In genomic region chr17:7561028-7561575, GRCh38 we compare ENCODE assay signal across 1 cellular context.
TF ChIP-seq lines count a peak whose summit lies in the region.

No MANE protein-coding gene starts in this region.

TF ChIP-seq in HEK293, 187 proteins besides CTCF, POLR2A, EP300 and RAD21 (continued from another document):
- TF ChIP-seq KLF16 (tag by site-specific recombination; IDR thresholded peaks at IDR 0.05) (peak; percentile 49; the same call in 1 of the 2 replicates), ZNF777 (tag by site-specific recombination; IDR thresholded peaks at IDR 0.05; ENCODE audit: borderline replicate concordance) (peak; percentile 28; the same call in 1 of the 2 replicates), ZNF335 (tag by site-specific recombination; conservative IDR thresholded peaks at IDR 0.05) (peak; percentile 48), ZNF423 (tag by site-specific recombination; IDR thresholded peaks at IDR 0.05) (no peak), ZBTB8A (tag by site-specific recombination; IDR thresholded peaks at IDR 0.05) (peak; percentile 65), HOXD13 (CRISPR knock-in tag; IDR thresholded peaks at IDR 0.05; ENCODE audit: borderline replicate concordance) (no peak), GLIS1 (tag by site-specific recombination; IDR thresholded peaks at IDR 0.05) (peak; percentile 39), ZNF341 (tag by site-specific recombination; IDR thresholded peaks at IDR 0.05; ENCODE audit: low read depth) (peak; percentile 62; the same call in 1 of the 2 replicates), ZBTB7A (tag by site-specific recombination; IDR thresholded peaks at IDR 0.05; ENCODE audit: low read depth) (no peak), ZBTB20 (tag by site-specific recombination; IDR thresholded peaks at IDR 0.05) (no peak; the same call in 1 of the 2 replicates), ZNF654 (tag by site-specific recombination; IDR thresholded peaks at IDR 0.05; ENCODE audit: low read depth) (peak; percentile 93), ZNF169 (tag by site-specific recombination; IDR thresholded peaks at IDR 0.05) (no peak), KLF9 (tag by site-specific recombination; IDR thresholded peaks at IDR 0.05; ENCODE audit: low read depth) (peak; percentile 80), KLF10 (tag by site-specific recombination; IDR thresholded peaks at IDR 0.05) (peak; percentile 33; the same call in 1 of the 2 replicates), ZNF600 (tag by site-specific recombination; IDR thresholded peaks at IDR 0.05) (0 out of 2 replicates have a peak, but pooled peaks have one; percentile 10), ZNF692 (tag by site-specific recombination; IDR thresholded peaks at IDR 0.05) (peak; percentile 99), FEZF1 (tag by site-specific recombination; IDR thresholded peaks at IDR 0.05) (no peak), ZNF660 (tag by site-specific recombination; IDR thresholded peaks at IDR 0.05) (peak; percentile 63; the same call in 1 of the 2 replicates), ZNF2 (tag by site-specific recombination; IDR thresholded peaks at IDR 0.05) (peak; percentile 29; the same call in 1 of the 2 replicates), ZNF394 (tag by site-specific recombination; IDR thresholded peaks at IDR 0.05; ENCODE audit: borderline replicate concordance) (no peak; the same call in 1 of the 2 replicates), ZSCAN30 (tag by site-specific recombination; IDR thresholded peaks at IDR 0.05) (peak; percentile 73; the same call in 1 of the 2 replicates), MYNN (tag by site-specific recombination; IDR thresholded peaks at IDR 0.05; ENCODE audit: borderline replicate concordance) (no peak), ZNF830 (tag by site-specific recombination; IDR thresholded peaks at IDR 0.05; ENCODE audit: low read depth) (no peak), ZFP69B (tag by site-specific recombination; IDR thresholded peaks at IDR 0.05) (peak; percentile 99), ZNF843 (tag by site-specific recombination; IDR thresholded peaks at IDR 0.05) (no peak)
- TF ChIP-seq, protein P1, sequence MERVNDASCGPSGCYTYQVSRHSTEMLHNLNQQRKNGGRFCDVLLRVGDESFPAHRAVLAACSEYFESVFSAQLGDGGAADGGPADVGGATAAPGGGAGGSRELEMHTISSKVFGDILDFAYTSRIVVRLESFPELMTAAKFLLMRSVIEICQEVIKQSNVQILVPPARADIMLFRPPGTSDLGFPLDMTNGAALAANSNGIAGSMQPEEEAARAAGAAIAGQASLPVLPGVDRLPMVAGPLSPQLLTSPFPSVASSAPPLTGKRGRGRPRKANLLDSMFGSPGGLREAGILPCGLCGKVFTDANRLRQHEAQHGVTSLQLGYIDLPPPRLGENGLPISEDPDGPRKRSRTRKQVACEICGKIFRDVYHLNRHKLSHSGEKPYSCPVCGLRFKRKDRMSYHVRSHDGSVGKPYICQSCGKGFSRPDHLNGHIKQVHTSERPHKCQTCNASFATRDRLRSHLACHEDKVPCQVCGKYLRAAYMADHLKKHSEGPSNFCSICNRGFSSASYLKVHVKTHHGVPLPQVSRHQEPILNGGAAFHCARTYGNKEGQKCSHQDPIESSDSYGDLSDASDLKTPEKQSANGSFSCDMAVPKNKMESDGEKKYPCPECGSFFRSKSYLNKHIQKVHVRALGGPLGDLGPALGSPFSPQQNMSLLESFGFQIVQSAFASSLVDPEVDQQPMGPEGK (tag by site-specific recombination; IDR thresholded peaks at IDR 0.05) = peak; percentile 24
- TF ChIP-seq, protein P2, sequence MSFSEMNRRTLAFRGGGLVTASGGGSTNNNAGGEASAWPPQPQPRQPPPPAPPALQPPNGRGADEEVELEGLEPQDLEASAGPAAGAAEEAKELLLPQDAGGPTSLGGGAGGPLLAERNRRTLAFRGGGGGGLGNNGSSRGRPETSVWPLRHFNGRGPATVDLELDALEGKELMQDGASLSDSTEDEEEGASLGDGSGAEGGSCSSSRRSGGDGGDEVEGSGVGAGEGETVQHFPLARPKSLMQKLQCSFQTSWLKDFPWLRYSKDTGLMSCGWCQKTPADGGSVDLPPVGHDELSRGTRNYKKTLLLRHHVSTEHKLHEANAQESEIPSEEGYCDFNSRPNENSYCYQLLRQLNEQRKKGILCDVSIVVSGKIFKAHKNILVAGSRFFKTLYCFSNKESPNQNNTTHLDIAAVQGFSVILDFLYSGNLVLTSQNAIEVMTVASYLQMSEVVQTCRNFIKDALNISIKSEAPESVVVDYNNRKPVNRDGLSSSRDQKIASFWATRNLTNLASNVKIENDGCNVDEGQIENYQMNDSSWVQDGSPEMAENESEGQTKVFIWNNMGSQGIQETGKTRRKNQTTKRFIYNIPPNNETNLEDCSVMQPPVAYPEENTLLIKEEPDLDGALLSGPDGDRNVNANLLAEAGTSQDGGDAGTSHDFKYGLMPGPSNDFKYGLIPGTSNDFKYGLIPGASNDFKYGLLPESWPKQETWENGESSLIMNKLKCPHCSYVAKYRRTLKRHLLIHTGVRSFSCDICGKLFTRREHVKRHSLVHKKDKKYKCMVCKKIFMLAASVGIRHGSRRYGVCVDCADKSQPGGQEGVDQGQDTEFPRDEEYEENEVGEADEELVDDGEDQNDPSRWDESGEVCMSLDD (tag by site-specific recombination; IDR thresholded peaks at IDR 0.05) = peak; percentile 60; the same call in 1 of the 2 replicates
- TF ChIP-seq, protein P3, sequence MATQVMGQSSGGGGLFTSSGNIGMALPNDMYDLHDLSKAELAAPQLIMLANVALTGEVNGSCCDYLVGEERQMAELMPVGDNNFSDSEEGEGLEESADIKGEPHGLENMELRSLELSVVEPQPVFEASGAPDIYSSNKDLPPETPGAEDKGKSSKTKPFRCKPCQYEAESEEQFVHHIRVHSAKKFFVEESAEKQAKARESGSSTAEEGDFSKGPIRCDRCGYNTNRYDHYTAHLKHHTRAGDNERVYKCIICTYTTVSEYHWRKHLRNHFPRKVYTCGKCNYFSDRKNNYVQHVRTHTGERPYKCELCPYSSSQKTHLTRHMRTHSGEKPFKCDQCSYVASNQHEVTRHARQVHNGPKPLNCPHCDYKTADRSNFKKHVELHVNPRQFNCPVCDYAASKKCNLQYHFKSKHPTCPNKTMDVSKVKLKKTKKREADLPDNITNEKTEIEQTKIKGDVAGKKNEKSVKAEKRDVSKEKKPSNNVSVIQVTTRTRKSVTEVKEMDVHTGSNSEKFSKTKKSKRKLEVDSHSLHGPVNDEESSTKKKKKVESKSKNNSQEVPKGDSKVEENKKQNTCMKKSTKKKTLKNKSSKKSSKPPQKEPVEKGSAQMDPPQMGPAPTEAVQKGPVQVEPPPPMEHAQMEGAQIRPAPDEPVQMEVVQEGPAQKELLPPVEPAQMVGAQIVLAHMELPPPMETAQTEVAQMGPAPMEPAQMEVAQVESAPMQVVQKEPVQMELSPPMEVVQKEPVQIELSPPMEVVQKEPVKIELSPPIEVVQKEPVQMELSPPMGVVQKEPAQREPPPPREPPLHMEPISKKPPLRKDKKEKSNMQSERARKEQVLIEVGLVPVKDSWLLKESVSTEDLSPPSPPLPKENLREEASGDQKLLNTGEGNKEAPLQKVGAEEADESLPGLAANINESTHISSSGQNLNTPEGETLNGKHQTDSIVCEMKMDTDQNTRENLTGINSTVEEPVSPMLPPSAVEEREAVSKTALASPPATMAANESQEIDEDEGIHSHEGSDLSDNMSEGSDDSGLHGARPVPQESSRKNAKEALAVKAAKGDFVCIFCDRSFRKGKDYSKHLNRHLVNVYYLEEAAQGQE (tag by site-specific recombination; IDR thresholded peaks at IDR 0.05) = peak; percentile 30; the same call in 1 of the 2 replicates
- TF ChIP-seq, protein P4, sequence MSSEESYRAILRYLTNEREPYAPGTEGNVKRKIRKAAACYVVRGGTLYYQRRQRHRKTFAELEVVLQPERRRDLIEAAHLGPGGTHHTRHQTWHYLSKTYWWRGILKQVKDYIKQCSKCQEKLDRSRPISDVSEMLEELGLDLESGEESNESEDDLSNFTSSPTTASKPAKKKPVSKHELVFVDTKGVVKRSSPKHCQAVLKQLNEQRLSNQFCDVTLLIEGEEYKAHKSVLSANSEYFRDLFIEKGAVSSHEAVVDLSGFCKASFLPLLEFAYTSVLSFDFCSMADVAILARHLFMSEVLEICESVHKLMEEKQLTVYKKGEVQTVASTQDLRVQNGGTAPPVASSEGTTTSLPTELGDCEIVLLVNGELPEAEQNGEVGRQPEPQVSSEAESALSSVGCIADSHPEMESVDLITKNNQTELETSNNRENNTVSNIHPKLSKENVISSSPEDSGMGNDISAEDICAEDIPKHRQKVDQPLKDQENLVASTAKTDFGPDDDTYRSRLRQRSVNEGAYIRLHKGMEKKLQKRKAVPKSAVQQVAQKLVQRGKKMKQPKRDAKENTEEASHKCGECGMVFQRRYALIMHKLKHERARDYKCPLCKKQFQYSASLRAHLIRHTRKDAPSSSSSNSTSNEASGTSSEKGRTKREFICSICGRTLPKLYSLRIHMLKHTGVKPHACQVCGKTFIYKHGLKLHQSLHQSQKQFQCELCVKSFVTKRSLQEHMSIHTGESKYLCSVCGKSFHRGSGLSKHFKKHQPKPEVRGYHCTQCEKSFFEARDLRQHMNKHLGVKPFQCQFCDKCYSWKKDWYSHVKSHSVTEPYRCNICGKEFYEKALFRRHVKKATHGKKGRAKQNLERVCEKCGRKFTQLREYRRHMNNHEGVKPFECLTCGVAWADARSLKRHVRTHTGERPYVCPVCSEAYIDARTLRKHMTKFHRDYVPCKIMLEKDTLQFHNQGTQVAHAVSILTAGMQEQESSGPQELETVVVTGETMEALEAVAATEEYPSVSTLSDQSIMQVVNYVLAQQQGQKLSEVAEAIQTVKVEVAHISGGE (tag by site-specific recombination; conservative IDR thresholded peaks at IDR 0.05; ENCODE audit: low read depth) = peak; percentile 7; the same call in 1 of the 2 replicates
